Comparison of ENCODE assay signal across 8 cellular contexts in the genomic region with DNA sequence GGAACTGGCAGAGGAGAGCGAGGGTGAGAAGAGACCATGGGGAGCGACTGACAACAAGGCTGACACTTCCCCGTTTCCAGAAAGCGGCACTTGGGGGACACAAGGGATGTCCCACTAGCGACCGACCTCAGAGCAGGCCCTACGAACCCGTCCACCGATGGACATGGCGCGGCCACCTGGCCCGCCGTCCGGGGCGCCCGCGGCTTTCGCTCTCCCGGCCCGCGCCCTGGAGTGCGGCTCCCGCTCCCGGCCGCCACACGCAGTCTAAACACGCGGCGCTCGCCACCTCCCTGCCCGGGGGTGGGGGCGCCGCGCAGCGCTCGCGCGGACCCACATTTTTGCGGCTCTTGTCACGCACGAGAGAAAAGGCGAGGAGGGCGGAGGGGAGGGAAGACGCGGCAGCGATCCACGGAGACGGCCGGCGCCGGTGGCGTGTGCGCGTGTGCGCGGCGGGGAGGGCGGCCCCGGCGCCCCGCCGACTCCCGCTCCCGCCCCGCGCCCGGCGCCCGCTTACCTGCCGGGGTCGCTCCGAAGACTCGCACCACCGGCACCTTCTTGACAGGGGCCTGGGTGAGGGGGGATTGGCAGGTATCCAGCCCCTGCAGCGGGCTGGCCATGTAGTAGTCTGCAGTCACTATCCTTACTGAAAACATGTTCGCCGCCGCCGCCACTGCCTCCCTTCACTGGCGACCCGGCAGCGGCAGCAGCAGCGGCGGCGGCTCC. TPM values are rescaled to one million over a fixed set of nuclear protein-coding genes. Genes with fewer than 3 reads are reported as not detected.
DNase-seq lines count a peak whose midpoint lies in the region; ATAC-seq and TF ChIP-seq lines count a peak whose summit lies in the region.

No MANE protein-coding gene starts in this region.

- H4K20me1 ChIP-seq in OCI-LY3 (ENCODE audit: insufficient read depth, low read length) = peaks cover 18% of the 10 kb centered on the region

- H3K4me3 Mint-ChIP-seq in activated T-helper 17 cell treated with anti-CD3 and anti-CD28 coated beads, Interleukin-2, amount 50 U/mL, for 72 hours = peak overlapping the region; percentile 100
- H3K4me3 Mint-ChIP-seq in nephron progenitor cell = peak overlapping the region; percentile 93

- no peaks in the 10 kb centered on the region for H3K9me3 Mint-ChIP-seq in activated T-helper 17 cell treated with anti-CD3 and anti-CD28 coated beads, Interleukin-2, amount 50 U/mL, for 72 hours
- H3K9me3 Mint-ChIP-seq in nephron progenitor cell = peaks cover 6% of the 10 kb centered on the region

- no peak for TF ChIP-seq CTCF in A673 (conservative IDR thresholded peaks at IDR 0.05; ENCODE audit: low read depth, low read length)
- no peak for TF ChIP-seq CTCF in OCI-LY3 (IDR thresholded peaks at IDR 0.05; ENCODE audit: low read depth, low read length)
- no peak for TF ChIP-seq CTCF in fibroblast of the aortic adventitia (IDR thresholded peaks at IDR 0.05; ENCODE audit: insufficient read depth, low read length)
- no peak for TF ChIP-seq CTCF in nephron progenitor cell (IDR thresholded peaks at IDR 0.05)
- no peak for TF ChIP-seq CTCF in tibial artery (IDR thresholded peaks at IDR 0.05)

- BruUV-seq in A673 (replicated peaks; lab: Mats Ljungman, UMichigan) = no TSS peak

- H3K4me2 ChIP-seq in OCI-LY3 (ENCODE audit: low read length) = peak overlapping the region; percentile 88

- peak overlapping the region; percentile 97 for H3K27ac Mint-ChIP-seq in activated T-helper 17 cell treated with anti-CD3 and anti-CD28 coated beads, Interleukin-2, amount 50 U/mL, for 72 hours
- peak overlapping the region; percentile 98 for H3K27ac Mint-ChIP-seq in nephron progenitor cell

- H3K36me3 Mint-ChIP-seq in activated T-helper 17 cell treated with anti-CD3 and anti-CD28 coated beads, Interleukin-2, amount 50 U/mL, for 72 hours (ENCODE audit: low read depth) = peaks cover 30% of the 10 kb centered on the region
- peaks cover 12% of the 10 kb centered on the region for H3K36me3 Mint-ChIP-seq in nephron progenitor cell (ENCODE audit: low read depth)

- peak overlapping the region; percentile 97 for H3K27ac ChIP-seq in A673 (ENCODE audit: low read depth, low read length, poor library complexity, severe bottlenecking)
- H3K27ac ChIP-seq in OCI-LY3 (ENCODE audit: low read length) = peak overlapping the region; percentile 94
- peak overlapping the region; percentile 97 to 100 for H3K27ac ChIP-seq in tibial artery

- H3K27me3 Mint-ChIP-seq in activated T-helper 17 cell treated with anti-CD3 and anti-CD28 coated beads, Interleukin-2, amount 50 U/mL, for 72 hours = no peaks in the 10 kb centered on the region
- H3K27me3 Mint-ChIP-seq in nephron progenitor cell (ENCODE audit: low read depth, poor library complexity) = no peaks in the 10 kb centered on the region

- H3K9ac ChIP-seq in OCI-LY3 (ENCODE audit: low read length) = peak overlapping the region; percentile 94

- peak; percentile 15 for ATAC-seq in GM18517 (IDR thresholded peaks at IDR 0.05; ENCODE audit: unreplicated experiment)
- peak; percentile 19 for ATAC-seq in HG03066 (IDR thresholded peaks at IDR 0.05; ENCODE audit: low read depth, unreplicated experiment)
- ATAC-seq in activated T-helper 17 cell treated with anti-CD3 and anti-CD28 coated beads, Interleukin-2, amount 50 U/mL, for 72 hours (replicated peaks) = peak; percentile 8

- H3K4me1 ChIP-seq in A673 (ENCODE audit: insufficient read depth, low read length, poor library complexity, severe bottlenecking) = peaks cover 54% of the 10 kb centered on the region
- H3K4me1 ChIP-seq in OCI-LY3 (ENCODE audit: low read length) = peaks cover 41% of the 10 kb centered on the region
- H3K4me1 ChIP-seq in tibial artery = peaks cover 0 to 65% (median 21%) of the 10 kb centered on the region in 4 donors

- peaks cover 88% of the 10 kb centered on the region for H3K79me2 ChIP-seq in OCI-LY3 (ENCODE audit: low read length)

- intact Hi-C loops in A673 (cut with micrococcal nuclease; ENCODE audit: unreplicated experiment) = loop anchor here (5.0 to 10.0 kb wide), 5 partner anchors 90 to 560 kb away; partner anchors contain the start of gene TRAF3IP2
- intact Hi-C loops in tibial artery (cut with DNase I; ENCODE audit: low total_unique reads) = loop anchor here (5.0 kb wide), 2 partner anchors 70 to 120 kb away; no protein-coding TSS in a partner anchor

- POLR2A ChIA-PET in A673 (lab: Charles Lee; ENCODE audit: low non-redundant PET) = interaction anchor here (1.0 kb wide), 1 partner anchor 59 kb away, joined by 30 read pairs; no protein-coding TSS in a partner anchor

- no peak overlapping the region for H2AFZ ChIP-seq in OCI-LY3 (ENCODE audit: low read depth, low read length)

- peak; percentile 51 for DNase-seq in A673 (ENCODE audit: low spot score)
- DNase-seq in fibroblast of the aortic adventitia (ENCODE audit: low read depth) = peak; percentile 43
- peak; percentile 62 for DNase-seq in nephron progenitor cell
- peak; percentile 55 to 79 for DNase-seq in tibial artery

- H3K9me3 ChIP-seq in A673 (ENCODE audit: low read depth, low read length, poor library complexity, severe bottlenecking) (peaks cover 6% of the 10 kb centered on the region), OCI-LY3 (ENCODE audit: insufficient read depth, low read length) (0 out of 2 replicates have a peak, but pooled peaks cover 4% of the 10 kb centered on the region), tibial artery (no peaks in the 10 kb centered on the region)

- CTCF ChIA-PET in A673 (lab: Charles Lee) = interaction anchor here (0.6 kb wide), 1 partner anchor 223 kb away, joined by 3 read pairs; a partner anchor contains a TSS

- H3K27me3 ChIP-seq in A673 (replicated peaks; ENCODE audit: insufficient read depth, low read depth, low read length, poor library complexity) = no peaks in the 10 kb centered on the region
- H3K27me3 ChIP-seq in OCI-LY3 (ENCODE audit: low read depth, low read length) = no peaks in the 10 kb centered on the region
- no peaks in the 10 kb centered on the region for H3K27me3 ChIP-seq in tibial artery

- peak overlapping the region; percentile 82 for H3K4me3 ChIP-seq in A673 (ENCODE audit: low read depth, low read length, poor library complexity, severe bottlenecking)
- peak overlapping the region; percentile 91 for H3K4me3 ChIP-seq in OCI-LY3 (ENCODE audit: low read length)
- H3K4me3 ChIP-seq in fibroblast of the aortic adventitia (ENCODE audit: low read depth, low read length) = peak overlapping the region; percentile 90
- peak overlapping the region; percentile 62 to 99 for H3K4me3 ChIP-seq in tibial artery

- peaks cover 41% of the 10 kb centered on the region for H3K4me1 Mint-ChIP-seq in activated T-helper 17 cell treated with anti-CD3 and anti-CD28 coated beads, Interleukin-2, amount 50 U/mL, for 72 hours
- peaks cover 57% of the 10 kb centered on the region for H3K4me1 Mint-ChIP-seq in nephron progenitor cell

- H3K36me3 ChIP-seq in A673 (ENCODE audit: insufficient read depth, low read length, poor library complexity, severe bottlenecking) = peaks cover 6% of the 10 kb centered on the region
- peaks cover 9% of the 10 kb centered on the region for H3K36me3 ChIP-seq in OCI-LY3 (replicated peaks; ENCODE audit: low read depth, low read length)
- H3K36me3 ChIP-seq in tibial artery = no peaks in the 10 kb centered on the region

RNA-seq across cellular contexts. Expression of gene REV3L, which starts 0.6 kb away (rescaled TPM):
- total RNA-seq in A673 (2021) (24.0 and 25.3 TPM in 2 replicates), fibroblast of the aortic adventitia (ENCODE audit: low replicate concordance) (77.4 and 106 TPM in 2 replicates)
- total RNA-seq in activated T-helper 17 cell treated with anti-CD3 and anti-CD28 coated beads, Interleukin-2, amount 50 U/mL, for 72 hours = 10 to 100 TPM; 20.7 to 23.7 TPM

Comparison
In these comparisons a context has a peak if more than half of its experiments do, and no peak if none do; other contexts are left out.
1. Peak in every context shown above with its lines: DNase-seq, ATAC-seq, H3K4me3 ChIP-seq and H3K27ac ChIP-seq.